25 cellular contexts compared by ENCODE assay signal in genomic region chr18:13227910-13228309, GRCh38. TPM values are rescaled to one million over a fixed set of nuclear protein-coding genes. Genes with fewer than 3 reads are reported as not detected.
"Had no signal": no experiment of that assay in that cellular context is flagged by ENCODE, and none has a peak within 500 bp of the region (broad histone marks: within the 10 kb centered on the region; RNA-seq: fewer than 3 reads in every experiment).

No MANE protein-coding gene starts in this region.

- ATAC-seq: left colon; left lung; mucosa of descending colon; naive thymus-derived CD4-positive, alpha-beta T cell; natural killer cell treated with Interleukin-12 subunit alpha and Interleukin-12 subunit beta and Interleukin-15 and Interleukin-18, amount 100 ng/mL, for 72 hours; psoas muscle; sciatic nerve; stimulated activated naive B cell treated with anti-CD40 and anti-IgM and Interleukin-4, amounts not matched to agents 10 μg/mL and 1 μg/mL and 100 μg/mL, for 72 hours; stimulated activated naive CD8-positive, alpha-beta T cell treated with anti-CD3 and anti-CD28 coated beads, Interleukin-15, Interleukin-2, amounts not matched to agents 100 U/mL and 50 U/mL, for 24 hours had no signal

- H3K9me3 ChIP-seq: left lung, mucosa of descending colon, psoas muscle, stomach, testis, thyroid gland, transverse colon, uterus had no signal

- DNase-seq: head of caudate nucleus; kidney glomerular epithelial cell; left colon; left lung; midbrain; mucosa of descending colon; naive thymus-derived CD4-positive, alpha-beta T cell; nucleus accumbens; psoas muscle; stimulated activated CD4-positive, alpha-beta T cell treated with anti-CD3 and anti-CD28 coated beads, Interleukin-12 subunit alpha, Interleukin-12 subunit beta, amount 100 ng/mL, for 4 hours; stimulated activated CD4-positive, alpha-beta T cell treated with anti-CD3 and anti-CD28 coated beads, Interleukin-15, amount 100 ng/mL, for 24 hours; stimulated activated CD4-positive, alpha-beta T cell treated with anti-CD3 and anti-CD28 coated beads, Interleukin-2, amount 100 ng/mL, for 24 hours; stimulated activated CD4-positive, alpha-beta T cell treated with anti-CD3 and anti-CD28 coated beads, Interleukin-4, amount 100 ng/mL, for 1 hour; stimulated activated naive B cell treated with anti-CD40 and anti-IgM and Interleukin-4, amounts not matched to agents 10 μg/mL and 1 μg/mL and 100 μg/mL, for 72 hours; stimulated activated naive CD8-positive, alpha-beta T cell treated with anti-CD3 and anti-CD28 coated beads, Interleukin-15, Interleukin-2, amounts not matched to agents 100 U/mL and 50 U/mL, for 24 hours; stomach; testis; thyroid gland; transverse colon; uterus had no signal

- H3K27ac ChIP-seq: left lung, parathyroid adenoma, psoas muscle, skin epidermis, stomach, testis, thyroid gland, transverse colon, uterus had no signal

- H2AFZ ChIP-seq: parathyroid adenoma had no signal

- H3K27me3 ChIP-seq: left lung, stomach, testis, thyroid gland, transverse colon, uterus had no signal

- H3K36me3 ChIP-seq: left lung, thyroid gland, transverse colon, uterus had no signal

- H3K4me3 ChIP-seq: left lung, mucosa of descending colon, psoas muscle, skin epidermis, stomach, testis, thyroid gland, transverse colon, uterus had no signal

- H3K9ac ChIP-seq: parathyroid adenoma had no signal

RNA-seq across cellular contexts. Expression of gene LDLRAD4, which starts 9.3 kb away (rescaled TPM):
- polyA plus RNA-seq: keratinocyte had no signal
